In genomic region chr19:41934849-41935374, GRCh38 we compare ENCODE assay signal across 1 cellular context.
TF ChIP-seq lines count a peak whose summit lies in the region.

No MANE protein-coding gene starts in this region.

TF ChIP-seq in HEK293, 187 proteins besides CTCF, POLR2A, EP300 and RAD21 (continued from another document):
- TF ChIP-seq PATZ1 (tag by site-specific recombination; IDR thresholded peaks at IDR 0.05) (peak; percentile 83), ZNF2 (tag by site-specific recombination; IDR thresholded peaks at IDR 0.05) (0 out of 2 replicates have a peak, but pooled peaks have one; percentile 49), ZNF366 (tag by site-specific recombination; conservative IDR thresholded peaks at IDR 0.05) (peak; percentile 70; the same call in 1 of the 2 replicates), ZSCAN30 (tag by site-specific recombination; IDR thresholded peaks at IDR 0.05) (0 out of 2 replicates have a peak, but pooled peaks have one; percentile 13), GLIS2 (tag by site-specific recombination; IDR thresholded peaks at IDR 0.05) (0 out of 2 replicates have a peak, but pooled peaks have one; percentile 45), ZNF747 (tag by site-specific recombination; IDR thresholded peaks at IDR 0.05) (no peak), PRDM10 (tag by site-specific recombination; IDR thresholded peaks at IDR 0.05) (0 out of 2 replicates have a peak, but pooled peaks have one; percentile 8), ZNF157 (tag by site-specific recombination; IDR thresholded peaks at IDR 0.05) (no peak), SP7 (tag by site-specific recombination; IDR thresholded peaks at IDR 0.05) (peak; percentile 20; the same call in 1 of the 2 replicates), SALL2 (tag by site-specific recombination; IDR thresholded peaks at IDR 0.05; ENCODE audit: borderline replicate concordance) (peak; percentile 83; the same call in 1 of the 2 replicates), BCL11B (tag by site-specific recombination; IDR thresholded peaks at IDR 0.05; ENCODE audit: low read depth) (peak; percentile 93), ZNF701 (tag by site-specific recombination; IDR thresholded peaks at IDR 0.05) (no peak), ZNF211 (tag by site-specific recombination; IDR thresholded peaks at IDR 0.05; ENCODE audit: low read depth) (no peak), ZNF600 (tag by site-specific recombination; IDR thresholded peaks at IDR 0.05) (peak; percentile 40; the same call in 1 of the 2 replicates), ZBTB10 (tag by site-specific recombination; IDR thresholded peaks at IDR 0.05) (peak; percentile 40; the same call in 1 of the 2 replicates), KLF17 (tag by site-specific recombination; IDR thresholded peaks at IDR 0.05) (peak; percentile 20; the same call in 1 of the 2 replicates), ZBTB48 (tag by site-specific recombination; IDR thresholded peaks at IDR 0.05) (peak; percentile 47; the same call in 1 of the 2 replicates), ZBTB17 (tag by site-specific recombination; IDR thresholded peaks at IDR 0.05) (peak; percentile 66), GLIS1 (tag by site-specific recombination; IDR thresholded peaks at IDR 0.05) (peak; percentile 9), ZSCAN23 (tag by site-specific recombination; IDR thresholded peaks at IDR 0.05) (no peak), BCL11A (tag by site-specific recombination; IDR thresholded peaks at IDR 0.05; ENCODE audit: low read depth) (peak; percentile 66; the same call in 1 of the 2 replicates), ZIC2 (tag by site-specific recombination; IDR thresholded peaks at IDR 0.05) (no peak), ZNF658 (tag by site-specific recombination; IDR thresholded peaks at IDR 0.05) (no peak)
- TF ChIP-seq, protein P1, sequence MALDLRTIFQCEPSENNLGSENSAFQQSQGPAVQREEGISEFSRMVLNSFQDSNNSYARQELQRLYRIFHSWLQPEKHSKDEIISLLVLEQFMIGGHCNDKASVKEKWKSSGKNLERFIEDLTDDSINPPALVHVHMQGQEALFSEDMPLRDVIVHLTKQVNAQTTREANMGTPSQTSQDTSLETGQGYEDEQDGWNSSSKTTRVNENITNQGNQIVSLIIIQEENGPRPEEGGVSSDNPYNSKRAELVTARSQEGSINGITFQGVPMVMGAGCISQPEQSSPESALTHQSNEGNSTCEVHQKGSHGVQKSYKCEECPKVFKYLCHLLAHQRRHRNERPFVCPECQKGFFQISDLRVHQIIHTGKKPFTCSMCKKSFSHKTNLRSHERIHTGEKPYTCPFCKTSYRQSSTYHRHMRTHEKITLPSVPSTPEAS (tag by site-specific recombination; IDR thresholded peaks at IDR 0.05): no peak
